8 cellular contexts compared by ENCODE assay signal in the genomic region with DNA sequence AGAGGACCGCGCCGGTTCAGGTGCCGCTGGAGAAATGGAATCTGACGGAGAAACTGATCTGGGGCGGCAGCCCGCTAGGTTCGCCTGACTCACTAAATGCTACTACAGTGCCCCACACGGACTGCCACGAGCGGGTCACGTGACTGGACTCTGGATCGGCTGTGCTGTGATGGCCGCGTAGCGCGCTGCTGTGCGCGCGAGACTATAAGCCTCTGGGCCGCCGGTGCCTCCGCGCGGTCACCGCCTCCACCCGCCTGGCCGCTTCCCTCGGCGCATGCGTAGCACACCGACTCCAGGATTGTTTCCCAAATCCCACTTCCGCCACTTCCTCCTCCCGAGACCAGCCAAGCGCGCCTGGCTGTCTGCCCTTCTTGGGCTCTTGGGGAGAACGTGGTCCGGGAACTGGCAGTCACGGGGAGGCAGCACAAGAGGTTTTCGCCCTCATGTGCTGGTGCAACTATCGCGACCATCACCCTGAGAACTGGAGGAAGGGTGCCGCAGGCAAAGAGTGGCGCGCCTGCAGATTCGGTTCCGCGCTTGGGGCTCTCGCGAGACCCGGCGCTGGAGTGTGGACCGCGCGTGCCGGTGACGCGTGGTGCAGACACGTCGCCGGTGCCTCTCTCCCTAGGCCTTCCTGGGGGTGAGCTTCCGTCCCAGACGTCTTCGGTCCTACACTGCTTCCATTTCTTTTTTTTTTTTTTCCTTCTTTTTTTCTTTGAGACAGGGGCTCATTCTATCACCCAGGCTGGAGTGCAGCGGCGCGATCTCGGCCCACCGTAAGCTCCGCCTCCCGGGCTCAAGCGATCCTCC. TPM values are rescaled to one million over a fixed set of nuclear protein-coding genes. Genes with fewer than 3 reads are reported as not detected.
DNase-seq lines count a peak whose midpoint lies in the region; ATAC-seq and TF ChIP-seq lines count a peak whose summit lies in the region.

No MANE protein-coding gene starts in this region.

- no peak for TF ChIP-seq POLR2A in testis (IDR thresholded peaks at IDR 0.05)

- H3K27ac ChIP-seq in testis: peak overlapping the region; percentile 93 to 95

- peak overlapping the region; percentile 93 for H3K4me3 Mint-ChIP-seq in activated naive CD4-positive, alpha-beta T cell treated with anti-CD3 and anti-CD28 coated beads, Interleukin-2, amount 50 U/mL, for 24 hours

- peak; percentile 98 for DNase-seq in GM03348 (ENCODE audit: low spot score)
- peak; percentile 90 for DNase-seq in HFF-Myc (ENCODE audit: extremely low read depth, low read depth)
- DNase-seq in NAMALWA (ENCODE audit: low spot score): peak; percentile 97
- peak; percentile 93 for DNase-seq in SK-N-DZ (ENCODE audit: low spot score)
- peak; percentile 83 for DNase-seq in glomerular endothelial cell (ENCODE audit: extremely low read depth, low read depth, low spot score)
- DNase-seq in omental fat pad (ENCODE audit: low spot score): peak; percentile 91
- peak; percentile 97 for DNase-seq in testis

- peak overlapping the region; percentile 99 for H3K27ac Mint-ChIP-seq in activated naive CD4-positive, alpha-beta T cell treated with anti-CD3 and anti-CD28 coated beads, Interleukin-2, amount 50 U/mL, for 24 hours

- no peaks in the 10 kb centered on the region for H3K36me3 ChIP-seq in testis (ENCODE audit: low read depth, missing control alignments)

- H3K27me3 Mint-ChIP-seq in activated naive CD4-positive, alpha-beta T cell treated with anti-CD3 and anti-CD28 coated beads, Interleukin-2, amount 50 U/mL, for 24 hours: no peaks in the 10 kb centered on the region

- H3K4me1 ChIP-seq in testis: peaks cover 3% of the 10 kb centered on the region

- H3K9me3 Mint-ChIP-seq in activated naive CD4-positive, alpha-beta T cell treated with anti-CD3 and anti-CD28 coated beads, Interleukin-2, amount 50 U/mL, for 24 hours: no peaks in the 10 kb centered on the region

- H3K27me3 ChIP-seq in testis: no peaks in the 10 kb centered on the region

- 0% methylated on average over 30 to 64 of the region's 72 CpGs for WGBS in testis, 2 donors

- peaks cover 3% of the 10 kb centered on the region for H3K36me3 Mint-ChIP-seq in activated naive CD4-positive, alpha-beta T cell treated with anti-CD3 and anti-CD28 coated beads, Interleukin-2, amount 50 U/mL, for 24 hours

- H3K4me3 ChIP-seq in HFF-Myc (replicated peaks; ENCODE audit: low read depth, low read length) (peak overlapping the region; percentile 72), testis (peak overlapping the region; percentile 75 to 90)

- H3K9me3 ChIP-seq in testis: no peaks in the 10 kb centered on the region

- intact Hi-C loops in testis (cut with DNase I; ENCODE audit: low total_unique reads): no loop called here

- ATAC-seq in omental fat pad (ENCODE audit: low FRiP score): peak; percentile 99

- peaks cover 19% of the 10 kb centered on the region for H3K4me1 Mint-ChIP-seq in activated naive CD4-positive, alpha-beta T cell treated with anti-CD3 and anti-CD28 coated beads, Interleukin-2, amount 50 U/mL, for 24 hours

- TF ChIP-seq CTCF in HFF-Myc (IDR thresholded peaks at IDR 0.05; ENCODE audit: low read depth, low read length, missing control alignments) (no peak), omental fat pad (IDR thresholded peaks at IDR 0.05) (no peak), testis (IDR thresholded peaks at IDR 0.05) (no peak)

RNA-seq across cellular contexts. Expression of a gene that starts 35.8 kb away (rescaled TPM):
- polyA plus RNA-seq in SK-N-DZ (2014; cell fraction: cytosol; rRNA removed): 16.2 and 20.9 TPM in 2 replicates
- 24.1 and 28.5 TPM in 2 replicates for polyA plus RNA-seq in SK-N-DZ (2014; cell fraction: nucleus; rRNA removed)
- total RNA-seq in glomerular endothelial cell (1.7 and 8.0 TPM in 2 replicates), omental fat pad (1 to 10 TPM in 1 of 4 donors, under 1 TPM in 2, not detected in 1; 0.13 to 1.7 (median 0.46) TPM), testis (10 to 100 TPM; 11.4 to 12.3 TPM)
- polyA plus RNA-seq in testis (ENCODE audit: insufficient read depth, low read depth, low replicate concordance): 12.2 TPM

Comparison
In these comparisons a context has a peak if more than half of its experiments do, and no peak if none do; other contexts are left out.
1. Peak in every context shown above with its lines: DNase-seq, ATAC-seq, H3K4me3 ChIP-seq and H3K27ac ChIP-seq.